ENCODE assay signal across 1 cellular context in the genomic region with DNA sequence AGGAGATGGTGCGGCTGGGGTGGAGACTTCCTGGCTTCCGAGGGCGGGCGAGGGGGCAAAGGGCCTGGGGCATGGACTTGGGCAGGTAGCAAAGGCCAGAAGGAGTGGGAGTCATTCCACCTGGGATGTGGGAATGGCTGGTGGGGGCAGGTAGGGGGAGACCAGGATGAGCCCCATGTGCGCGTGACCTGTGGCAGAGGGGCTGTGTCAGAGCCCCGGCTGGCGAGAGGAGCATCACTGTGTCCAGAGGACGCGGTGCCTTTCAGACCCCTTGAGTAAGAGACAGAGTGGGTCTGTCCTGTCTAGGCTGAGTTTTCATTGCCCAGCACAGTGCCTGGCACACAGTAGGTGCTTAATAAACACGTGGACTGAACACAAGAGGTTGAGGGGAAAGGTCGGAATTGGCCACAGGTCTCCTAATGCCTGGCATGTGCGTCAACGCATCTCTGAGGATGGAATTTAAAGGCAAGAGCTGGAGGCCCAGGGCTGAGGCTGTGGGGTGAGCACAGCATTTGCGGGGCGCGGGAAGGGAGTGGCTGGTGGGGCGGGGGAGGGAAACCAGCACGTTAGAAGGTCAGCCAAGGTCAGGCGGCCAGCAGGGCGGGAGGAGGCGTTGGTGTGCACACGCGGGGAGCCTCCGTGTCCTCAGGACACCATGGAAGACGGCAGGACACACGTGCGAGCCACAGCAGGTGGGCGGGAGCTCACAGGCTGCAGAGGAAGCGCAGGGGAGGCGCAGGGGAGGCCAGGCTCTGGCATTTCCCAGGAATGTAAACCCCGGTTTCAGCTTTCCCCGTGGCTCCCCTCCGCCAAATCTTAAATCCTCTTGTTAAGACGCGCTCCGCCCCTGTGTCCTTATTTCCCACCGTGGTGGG.
A peak's percentile ranks its signal among the peaks of the same experiment; 100 is the strongest.
TF ChIP-seq lines count a peak whose summit lies in the region.

No MANE protein-coding gene starts in this region.

TF ChIP-seq in K562, 482 proteins besides CTCF, POLR2A, EP300 and RAD21 (continues in another document):
- TF ChIP-seq ZFP36 (IDR thresholded peaks at IDR 0.05; ENCODE audit: low read depth, low read length, partially characterized antibody) (no peak), ZNF586 (CRISPR knock-in tag; conservative IDR thresholded peaks at IDR 0.05) (no peak), RBM25 (IDR thresholded peaks at IDR 0.05; ENCODE audit: low read depth, low read length, severe bottlenecking) (no peak), C11orf30 (IDR thresholded peaks at IDR 0.05; ENCODE audit: low read depth) (no peak), ZC3H11A (IDR thresholded peaks at IDR 0.05; ENCODE audit: low read depth, low read length) (no peak), HDAC1 (IDR thresholded peaks at IDR 0.05) (peak in 1 of 2 experiments; percentile 62; a peak in 1 of 4 replicates), U2AF2 (optimal IDR thresholded peaks at IDR 0.05; ENCODE audit: low read depth, low read length) (no peak), GATAD2B (IDR thresholded peaks at IDR 0.05; ENCODE audit: borderline replicate concordance) (no peak), ZFP1 (CRISPR knock-in tag; IDR thresholded peaks at IDR 0.05) (no peak), SNIP1 (IDR thresholded peaks at IDR 0.05; ENCODE audit: low read depth) (no peak), SMC3 (conservative IDR thresholded peaks at IDR 0.05; ENCODE audit: insufficient read depth, low read depth, low read length) (no peak), CREM (IDR thresholded peaks at IDR 0.05; ENCODE audit: low read depth) (0 out of 2 replicates have a peak, but pooled peaks have one; percentile 32), RBM22 (IDR thresholded peaks at IDR 0.05; ENCODE audit: low read depth, low read length, poor library complexity, severe bottlenecking) (peak; percentile 49), ZNF263 (CRISPR knock-in tag; IDR thresholded peaks at IDR 0.05; ENCODE audit: borderline replicate concordance) (no peak), NCOA2 (IDR thresholded peaks at IDR 0.05; ENCODE audit: partially characterized antibody in 2 of 2) (no peak), NR2C1 (IDR thresholded peaks at IDR 0.05) (peak; percentile 45; the same call in 1 of the 2 replicates), NR2C1 (tag; IDR thresholded peaks at IDR 0.05) (peak; percentile 22; the same call in 1 of the 2 replicates), RAD51 (IDR thresholded peaks at IDR 0.05; ENCODE audit: borderline replicate concordance, low read depth) (no peak), MCM3 (IDR thresholded peaks at IDR 0.05) (no peak), ZNF41 (CRISPR knock-in tag; conservative IDR thresholded peaks at IDR 0.05) (no peak), ZBTB8A (IDR thresholded peaks at IDR 0.05; ENCODE audit: partially characterized antibody) (no peak), RUNX1 (IDR thresholded peaks at IDR 0.05; ENCODE audit: low read depth) (no peak), ZNF212 (CRISPR knock-in tag; IDR thresholded peaks at IDR 0.05) (no peak), MTA3 (IDR thresholded peaks at IDR 0.05; ENCODE audit: borderline replicate concordance) (peak; percentile 16; the same call in 1 of the 2 replicates), SMAD2 (IDR thresholded peaks at IDR 0.05; ENCODE audit: low read depth, low read length) (no peak), HMGN3 (IDR thresholded peaks at IDR 0.05; ENCODE audit: borderline replicate concordance, extremely low read depth, insufficient read length, low read depth, low read length) (peak; percentile 44), YY1 (IDR thresholded peaks at IDR 0.05; ENCODE audit: borderline replicate concordance in 1 of 3, control insufficient read depth in 1 of 3, extremely low read depth in 1 of 3, insufficient read depth in 3 of 3, insufficient read length in 1 of 3, insufficient replicate concordance in 2 of 3, low read depth in 1 of 3, low read length in 2 of 3) (no peak), TEAD2 (tag; IDR thresholded peaks at IDR 0.05) (no peak), KDM1A (IDR thresholded peaks at IDR 0.05) (peak in 1 of 2 experiments; percentile 39; a peak in 1 of 4 replicates), RBBP5 (IDR thresholded peaks at IDR 0.05; ENCODE audit: borderline replicate concordance, insufficient read depth, low read length, poor library complexity, severe bottlenecking) (peak; percentile 27)
- TF ChIP-seq, protein P1, sequence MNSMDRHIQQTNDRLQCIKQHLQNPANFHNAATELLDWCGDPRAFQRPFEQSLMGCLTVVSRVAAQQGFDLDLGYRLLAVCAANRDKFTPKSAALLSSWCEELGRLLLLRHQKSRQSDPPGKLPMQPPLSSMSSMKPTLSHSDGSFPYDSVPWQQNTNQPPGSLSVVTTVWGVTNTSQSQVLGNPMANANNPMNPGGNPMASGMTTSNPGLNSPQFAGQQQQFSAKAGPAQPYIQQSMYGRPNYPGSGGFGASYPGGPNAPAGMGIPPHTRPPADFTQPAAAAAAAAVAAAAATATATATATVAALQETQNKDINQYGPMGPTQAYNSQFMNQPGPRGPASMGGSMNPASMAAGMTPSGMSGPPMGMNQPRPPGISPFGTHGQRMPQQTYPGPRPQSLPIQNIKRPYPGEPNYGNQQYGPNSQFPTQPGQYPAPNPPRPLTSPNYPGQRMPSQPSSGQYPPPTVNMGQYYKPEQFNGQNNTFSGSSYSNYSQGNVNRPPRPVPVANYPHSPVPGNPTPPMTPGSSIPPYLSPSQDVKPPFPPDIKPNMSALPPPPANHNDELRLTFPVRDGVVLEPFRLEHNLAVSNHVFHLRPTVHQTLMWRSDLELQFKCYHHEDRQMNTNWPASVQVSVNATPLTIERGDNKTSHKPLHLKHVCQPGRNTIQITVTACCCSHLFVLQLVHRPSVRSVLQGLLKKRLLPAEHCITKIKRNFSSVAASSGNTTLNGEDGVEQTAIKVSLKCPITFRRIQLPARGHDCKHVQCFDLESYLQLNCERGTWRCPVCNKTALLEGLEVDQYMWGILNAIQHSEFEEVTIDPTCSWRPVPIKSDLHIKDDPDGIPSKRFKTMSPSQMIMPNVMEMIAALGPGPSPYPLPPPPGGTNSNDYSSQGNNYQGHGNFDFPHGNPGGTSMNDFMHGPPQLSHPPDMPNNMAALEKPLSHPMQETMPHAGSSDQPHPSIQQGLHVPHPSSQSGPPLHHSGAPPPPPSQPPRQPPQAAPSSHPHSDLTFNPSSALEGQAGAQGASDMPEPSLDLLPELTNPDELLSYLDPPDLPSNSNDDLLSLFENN (IDR thresholded peaks at IDR 0.05; ENCODE audit: low read depth in 2 of 2, low read length in 2 of 2): no peak
- TF ChIP-seq, protein P2, sequence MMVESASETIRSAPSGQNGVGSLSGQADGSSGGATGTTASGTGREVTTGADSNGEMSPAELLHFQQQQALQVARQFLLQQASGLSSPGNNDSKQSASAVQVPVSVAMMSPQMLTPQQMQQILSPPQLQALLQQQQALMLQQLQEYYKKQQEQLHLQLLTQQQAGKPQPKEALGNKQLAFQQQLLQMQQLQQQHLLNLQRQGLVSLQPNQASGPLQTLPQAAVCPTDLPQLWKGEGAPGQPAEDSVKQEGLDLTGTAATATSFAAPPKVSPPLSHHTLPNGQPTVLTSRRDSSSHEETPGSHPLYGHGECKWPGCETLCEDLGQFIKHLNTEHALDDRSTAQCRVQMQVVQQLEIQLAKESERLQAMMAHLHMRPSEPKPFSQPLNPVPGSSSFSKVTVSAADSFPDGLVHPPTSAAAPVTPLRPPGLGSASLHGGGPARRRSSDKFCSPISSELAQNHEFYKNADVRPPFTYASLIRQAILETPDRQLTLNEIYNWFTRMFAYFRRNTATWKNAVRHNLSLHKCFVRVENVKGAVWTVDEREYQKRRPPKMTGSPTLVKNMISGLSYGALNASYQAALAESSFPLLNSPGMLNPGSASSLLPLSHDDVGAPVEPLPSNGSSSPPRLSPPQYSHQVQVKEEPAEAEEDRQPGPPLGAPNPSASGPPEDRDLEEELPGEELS (CRISPR knock-in tag; IDR thresholded peaks at IDR 0.05; ENCODE audit: borderline replicate concordance): no peak
- TF ChIP-seq, protein P3, sequence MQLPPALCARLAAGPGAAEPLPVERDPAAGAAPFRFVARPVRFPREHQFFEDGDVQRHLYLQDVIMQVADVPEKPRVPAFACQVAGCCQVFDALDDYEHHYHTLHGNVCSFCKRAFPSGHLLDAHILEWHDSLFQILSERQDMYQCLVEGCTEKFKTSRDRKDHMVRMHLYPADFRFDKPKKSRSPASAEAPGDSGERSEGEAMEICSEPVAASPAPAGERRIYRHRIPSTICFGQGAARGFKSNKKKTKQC (CRISPR knock-in tag; IDR thresholded peaks at IDR 0.05): 0 out of 2 replicates have a peak, but pooled peaks have one; percentile 56
- TF ChIP-seq, protein P4, sequence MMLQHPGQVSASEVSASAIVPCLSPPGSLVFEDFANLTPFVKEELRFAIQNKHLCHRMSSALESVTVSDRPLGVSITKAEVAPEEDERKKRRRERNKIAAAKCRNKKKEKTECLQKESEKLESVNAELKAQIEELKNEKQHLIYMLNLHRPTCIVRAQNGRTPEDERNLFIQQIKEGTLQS (IDR thresholded peaks at IDR 0.05): no peak
- TF ChIP-seq, protein P4 (CRISPR knock-in tag; conservative IDR thresholded peaks at IDR 0.05): no peak
- TF ChIP-seq, protein P5, sequence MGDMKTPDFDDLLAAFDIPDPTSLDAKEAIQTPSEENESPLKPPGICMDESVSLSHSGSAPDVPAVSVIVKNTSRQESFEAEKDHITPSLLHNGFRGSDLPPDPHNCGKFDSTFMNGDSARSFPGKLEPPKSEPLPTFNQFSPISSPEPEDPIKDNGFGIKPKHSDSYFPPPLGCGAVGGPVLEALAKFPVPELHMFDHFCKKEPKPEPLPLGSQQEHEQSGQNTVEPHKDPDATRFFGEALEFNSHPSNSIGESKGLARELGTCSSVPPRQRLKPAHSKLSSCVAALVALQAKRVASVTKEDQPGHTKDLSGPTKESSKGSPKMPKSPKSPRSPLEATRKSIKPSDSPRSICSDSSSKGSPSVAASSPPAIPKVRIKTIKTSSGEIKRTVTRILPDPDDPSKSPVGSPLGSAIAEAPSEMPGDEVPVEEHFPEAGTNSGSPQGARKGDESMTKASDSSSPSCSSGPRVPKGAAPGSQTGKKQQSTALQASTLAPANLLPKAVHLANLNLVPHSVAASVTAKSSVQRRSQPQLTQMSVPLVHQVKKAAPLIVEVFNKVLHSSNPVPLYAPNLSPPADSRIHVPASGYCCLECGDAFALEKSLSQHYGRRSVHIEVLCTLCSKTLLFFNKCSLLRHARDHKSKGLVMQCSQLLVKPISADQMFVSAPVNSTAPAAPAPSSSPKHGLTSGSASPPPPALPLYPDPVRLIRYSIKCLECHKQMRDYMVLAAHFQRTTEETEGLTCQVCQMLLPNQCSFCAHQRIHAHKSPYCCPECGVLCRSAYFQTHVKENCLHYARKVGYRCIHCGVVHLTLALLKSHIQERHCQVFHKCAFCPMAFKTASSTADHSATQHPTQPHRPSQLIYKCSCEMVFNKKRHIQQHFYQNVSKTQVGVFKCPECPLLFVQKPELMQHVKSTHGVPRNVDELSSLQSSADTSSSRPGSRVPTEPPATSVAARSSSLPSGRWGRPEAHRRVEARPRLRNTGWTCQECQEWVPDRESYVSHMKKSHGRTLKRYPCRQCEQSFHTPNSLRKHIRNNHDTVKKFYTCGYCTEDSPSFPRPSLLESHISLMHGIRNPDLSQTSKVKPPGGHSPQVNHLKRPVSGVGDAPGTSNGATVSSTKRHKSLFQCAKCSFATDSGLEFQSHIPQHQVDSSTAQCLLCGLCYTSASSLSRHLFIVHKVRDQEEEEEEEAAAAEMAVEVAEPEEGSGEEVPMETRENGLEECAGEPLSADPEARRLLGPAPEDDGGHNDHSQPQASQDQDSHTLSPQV (IDR thresholded peaks at IDR 0.05): peak; percentile 53; the same call in 1 of the 2 replicates
- TF ChIP-seq, protein P6, sequence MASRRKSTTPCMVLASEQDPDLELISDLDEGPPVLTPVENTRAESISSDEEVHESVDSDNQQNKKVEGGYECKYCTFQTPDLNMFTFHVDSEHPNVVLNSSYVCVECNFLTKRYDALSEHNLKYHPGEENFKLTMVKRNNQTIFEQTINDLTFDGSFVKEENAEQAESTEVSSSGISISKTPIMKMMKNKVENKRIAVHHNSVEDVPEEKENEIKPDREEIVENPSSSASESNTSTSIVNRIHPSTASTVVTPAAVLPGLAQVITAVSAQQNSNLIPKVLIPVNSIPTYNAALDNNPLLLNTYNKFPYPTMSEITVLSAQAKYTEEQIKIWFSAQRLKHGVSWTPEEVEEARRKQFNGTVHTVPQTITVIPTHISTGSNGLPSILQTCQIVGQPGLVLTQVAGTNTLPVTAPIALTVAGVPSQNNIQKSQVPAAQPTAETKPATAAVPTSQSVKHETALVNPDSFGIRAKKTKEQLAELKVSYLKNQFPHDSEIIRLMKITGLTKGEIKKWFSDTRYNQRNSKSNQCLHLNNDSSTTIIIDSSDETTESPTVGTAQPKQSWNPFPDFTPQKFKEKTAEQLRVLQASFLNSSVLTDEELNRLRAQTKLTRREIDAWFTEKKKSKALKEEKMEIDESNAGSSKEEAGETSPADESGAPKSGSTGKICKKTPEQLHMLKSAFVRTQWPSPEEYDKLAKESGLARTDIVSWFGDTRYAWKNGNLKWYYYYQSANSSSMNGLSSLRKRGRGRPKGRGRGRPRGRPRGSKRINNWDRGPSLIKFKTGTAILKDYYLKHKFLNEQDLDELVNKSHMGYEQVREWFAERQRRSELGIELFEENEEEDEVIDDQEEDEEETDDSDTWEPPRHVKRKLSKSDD (conservative IDR thresholded peaks at IDR 0.05; ENCODE audit: low read length): 0 out of 2 replicates have a peak, but pooled peaks have one; percentile 22
- TF ChIP-seq, protein P7, sequence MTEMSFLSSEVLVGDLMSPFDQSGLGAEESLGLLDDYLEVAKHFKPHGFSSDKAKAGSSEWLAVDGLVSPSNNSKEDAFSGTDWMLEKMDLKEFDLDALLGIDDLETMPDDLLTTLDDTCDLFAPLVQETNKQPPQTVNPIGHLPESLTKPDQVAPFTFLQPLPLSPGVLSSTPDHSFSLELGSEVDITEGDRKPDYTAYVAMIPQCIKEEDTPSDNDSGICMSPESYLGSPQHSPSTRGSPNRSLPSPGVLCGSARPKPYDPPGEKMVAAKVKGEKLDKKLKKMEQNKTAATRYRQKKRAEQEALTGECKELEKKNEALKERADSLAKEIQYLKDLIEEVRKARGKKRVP (CRISPR knock-in tag; IDR thresholded peaks at IDR 0.05): no peak
- TF ChIP-seq, protein P8, sequence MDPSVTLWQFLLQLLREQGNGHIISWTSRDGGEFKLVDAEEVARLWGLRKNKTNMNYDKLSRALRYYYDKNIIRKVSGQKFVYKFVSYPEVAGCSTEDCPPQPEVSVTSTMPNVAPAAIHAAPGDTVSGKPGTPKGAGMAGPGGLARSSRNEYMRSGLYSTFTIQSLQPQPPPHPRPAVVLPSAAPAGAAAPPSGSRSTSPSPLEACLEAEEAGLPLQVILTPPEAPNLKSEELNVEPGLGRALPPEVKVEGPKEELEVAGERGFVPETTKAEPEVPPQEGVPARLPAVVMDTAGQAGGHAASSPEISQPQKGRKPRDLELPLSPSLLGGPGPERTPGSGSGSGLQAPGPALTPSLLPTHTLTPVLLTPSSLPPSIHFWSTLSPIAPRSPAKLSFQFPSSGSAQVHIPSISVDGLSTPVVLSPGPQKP (CRISPR knock-in tag; IDR thresholded peaks at IDR 0.05): no peak
